ENCODE assay signal across 1 cellular context in genomic region chr1:16677552-16678423, GRCh38.
TF ChIP-seq lines count a peak whose summit lies in the region.

No MANE protein-coding gene starts in this region.

TF ChIP-seq in K562, 482 proteins besides CTCF, POLR2A, EP300 and RAD21 (continued from another document):
- TF ChIP-seq TCF15 (CRISPR knock-in tag; IDR thresholded peaks at IDR 0.05): no peak
- TF ChIP-seq ARID1B (IDR thresholded peaks at IDR 0.05): no peak
- peak; percentile 70 for TF ChIP-seq ZNF407 (IDR thresholded peaks at IDR 0.05; ENCODE audit: low read depth)
TF ChIP-seq in K562: peak in this region for 137.
